2 cellular contexts compared by ENCODE assay signal in the genomic region with DNA sequence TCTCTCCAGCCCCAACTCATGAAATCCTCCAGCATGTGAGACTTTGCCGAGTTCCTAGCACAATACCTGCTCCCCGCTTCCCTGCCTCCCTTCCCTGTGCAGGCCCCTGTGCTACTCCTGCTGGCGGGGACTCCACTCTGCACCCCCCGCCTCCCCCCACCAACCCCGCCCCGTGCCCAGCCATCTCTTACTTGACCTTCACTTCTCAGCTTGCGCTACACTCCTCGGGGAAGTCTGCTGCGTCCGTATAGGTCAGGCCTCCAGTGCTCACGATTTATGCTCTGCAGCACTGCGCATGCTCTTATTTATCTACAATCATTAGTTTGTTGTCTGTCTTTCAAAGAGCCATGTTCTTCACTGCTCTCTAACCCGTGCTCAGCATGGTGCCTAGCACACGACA.
TF ChIP-seq lines count a peak whose summit lies in the region.

No MANE protein-coding gene starts in this region.

TF ChIP-seq in H1, 55 proteins besides CTCF, POLR2A, EP300 and RAD21:
- 0 out of 2 replicates have a peak, but pooled peaks have one; percentile 54 for TF ChIP-seq TEAD4 (IDR thresholded peaks at IDR 0.05; ENCODE audit: low read depth, low read length)
- TF ChIP-seq, protein P1, sequence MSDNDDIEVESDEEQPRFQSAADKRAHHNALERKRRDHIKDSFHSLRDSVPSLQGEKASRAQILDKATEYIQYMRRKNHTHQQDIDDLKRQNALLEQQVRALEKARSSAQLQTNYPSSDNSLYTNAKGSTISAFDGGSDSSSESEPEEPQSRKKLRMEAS (IDR thresholded peaks at IDR 0.05), result no peak
- no peak for TF ChIP-seq HDAC2 (IDR thresholded peaks at IDR 0.05; ENCODE audit: borderline replicate concordance in 1 of 2, low read depth in 2 of 2, low read length in 2 of 2)

TF ChIP-seq in neural cell, 6 proteins besides CTCF, POLR2A, EP300 and RAD21:
- no peak for TF ChIP-seq MXI1 (conservative IDR thresholded peaks at IDR 0.05; ENCODE audit: poor library complexity, severe bottlenecking)
- TF ChIP-seq TAF1 (IDR thresholded peaks at IDR 0.05; ENCODE audit: low read depth), result no peak
- TF ChIP-seq, protein P2, sequence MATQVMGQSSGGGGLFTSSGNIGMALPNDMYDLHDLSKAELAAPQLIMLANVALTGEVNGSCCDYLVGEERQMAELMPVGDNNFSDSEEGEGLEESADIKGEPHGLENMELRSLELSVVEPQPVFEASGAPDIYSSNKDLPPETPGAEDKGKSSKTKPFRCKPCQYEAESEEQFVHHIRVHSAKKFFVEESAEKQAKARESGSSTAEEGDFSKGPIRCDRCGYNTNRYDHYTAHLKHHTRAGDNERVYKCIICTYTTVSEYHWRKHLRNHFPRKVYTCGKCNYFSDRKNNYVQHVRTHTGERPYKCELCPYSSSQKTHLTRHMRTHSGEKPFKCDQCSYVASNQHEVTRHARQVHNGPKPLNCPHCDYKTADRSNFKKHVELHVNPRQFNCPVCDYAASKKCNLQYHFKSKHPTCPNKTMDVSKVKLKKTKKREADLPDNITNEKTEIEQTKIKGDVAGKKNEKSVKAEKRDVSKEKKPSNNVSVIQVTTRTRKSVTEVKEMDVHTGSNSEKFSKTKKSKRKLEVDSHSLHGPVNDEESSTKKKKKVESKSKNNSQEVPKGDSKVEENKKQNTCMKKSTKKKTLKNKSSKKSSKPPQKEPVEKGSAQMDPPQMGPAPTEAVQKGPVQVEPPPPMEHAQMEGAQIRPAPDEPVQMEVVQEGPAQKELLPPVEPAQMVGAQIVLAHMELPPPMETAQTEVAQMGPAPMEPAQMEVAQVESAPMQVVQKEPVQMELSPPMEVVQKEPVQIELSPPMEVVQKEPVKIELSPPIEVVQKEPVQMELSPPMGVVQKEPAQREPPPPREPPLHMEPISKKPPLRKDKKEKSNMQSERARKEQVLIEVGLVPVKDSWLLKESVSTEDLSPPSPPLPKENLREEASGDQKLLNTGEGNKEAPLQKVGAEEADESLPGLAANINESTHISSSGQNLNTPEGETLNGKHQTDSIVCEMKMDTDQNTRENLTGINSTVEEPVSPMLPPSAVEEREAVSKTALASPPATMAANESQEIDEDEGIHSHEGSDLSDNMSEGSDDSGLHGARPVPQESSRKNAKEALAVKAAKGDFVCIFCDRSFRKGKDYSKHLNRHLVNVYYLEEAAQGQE (IDR thresholded peaks at IDR 0.05; ENCODE audit: borderline replicate concordance), result no peak
- TF ChIP-seq POLR2AphosphoS5 (IDR thresholded peaks at IDR 0.05), result no peak
- TF ChIP-seq SMC3 (conservative IDR thresholded peaks at IDR 0.05; ENCODE audit: poor library complexity), result no peak
- TF ChIP-seq EZH2 (IDR thresholded peaks at IDR 0.05; ENCODE audit: borderline replicate concordance, insufficient read depth, low read length, poor library complexity, severe bottlenecking), result no peak
